Comparison of ENCODE assay signal across 9 cellular contexts in the genomic region with DNA sequence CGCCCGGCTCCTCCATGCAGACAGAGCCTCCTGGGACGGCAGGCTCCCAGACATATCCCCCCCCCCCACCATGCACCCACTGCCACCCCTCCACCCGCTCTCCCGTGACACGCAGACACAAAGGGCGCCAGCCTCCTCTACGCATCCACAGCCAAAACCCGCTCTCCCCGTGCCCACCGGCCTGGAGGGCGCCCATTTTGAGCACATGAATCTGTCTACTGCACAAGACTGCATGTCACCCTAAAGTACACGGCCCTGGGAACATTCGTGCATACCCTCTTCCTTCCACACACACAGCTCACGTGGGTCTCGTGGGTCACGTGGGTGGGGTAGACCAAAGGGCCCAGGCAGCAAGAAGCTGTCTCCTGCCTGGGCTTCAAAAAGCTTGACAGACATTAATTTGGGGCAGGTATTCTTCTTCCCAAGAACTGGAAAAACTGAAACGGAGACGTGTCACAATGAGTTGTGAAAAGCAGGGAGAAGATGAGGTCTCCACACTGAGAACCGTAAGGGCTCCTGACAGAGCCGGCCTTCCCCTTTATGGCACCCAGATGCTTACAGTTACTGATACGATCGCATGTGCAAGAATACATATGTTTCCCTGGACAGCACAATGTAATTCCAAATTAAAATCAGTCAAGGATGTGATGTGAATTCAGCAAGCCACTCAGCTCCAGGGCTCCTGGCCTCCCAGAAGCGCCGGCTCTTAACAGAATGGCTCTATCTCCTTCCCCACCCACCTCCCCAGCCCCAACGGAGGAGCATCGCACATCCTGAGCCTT. TPM values are rescaled to one million over a fixed set of nuclear protein-coding genes. Genes with fewer than 3 reads are reported as not detected.
DNase-seq lines count a peak whose midpoint lies in the region; ATAC-seq and TF ChIP-seq lines count a peak whose summit lies in the region.
"Had no signal": no experiment of that assay in that cellular context is flagged by ENCODE, and none has a peak within 500 bp of the region (broad histone marks: within the 10 kb centered on the region; RNA-seq: fewer than 3 reads in every experiment).

No MANE protein-coding gene starts in this region.

- H3K4me3 ChIP-seq in fibroblast of pulmonary artery (replicated peaks; ENCODE audit: low read depth, low read length): peak overlapping the region; percentile 65
- peak overlapping the region; percentile 67 to 91 for H3K4me3 ChIP-seq in vagina

- DNase-seq in Right ventricle myocardium superior: peak; percentile 60
- DNase-seq in Right ventricle myocardium inferior (ENCODE audit: missing footprints): no peak
- no peak for DNase-seq in fibroblast of pulmonary artery (ENCODE audit: low read depth)
- peak; percentile 42 for DNase-seq in omental fat pad (ENCODE audit: low spot score)
- no peak for DNase-seq in vagina (ENCODE audit: extremely low spot score in 2 of 2)
- no peak for DNase-seq in pons (ENCODE audit: low spot score)
- no peak for DNase-seq in GF-D8 (lab: John Stamatoyannopoulos, UW)
- DNase-seq: foreskin melanocyte had no signal

- no peak for TF ChIP-seq POLR2A in vagina (IDR thresholded peaks at IDR 0.05)

- H3K36me3 ChIP-seq in vagina: no peaks in the 10 kb centered on the region

- H3K9me3 ChIP-seq in vagina: no peaks in the 10 kb centered on the region

- TF ChIP-seq CTCF in fibroblast of pulmonary artery (IDR thresholded peaks at IDR 0.05; ENCODE audit: low read length, missing control alignments) (no peak), omental fat pad (IDR thresholded peaks at IDR 0.05) (no peak), vagina (IDR thresholded peaks at IDR 0.05) (no peak)

- no peaks in the 10 kb centered on the region for H3K27me3 ChIP-seq in vagina

- intact Hi-C loops in Right ventricle myocardium superior (cut with DNase I) (loop anchor here (2.0 to 5.0 kb wide), 2 partner anchors 73 to 185 kb away; no protein-coding TSS in a partner anchor), Right ventricle myocardium inferior (cut with DNase I) (loop anchor here (10.0 kb wide), 1 partner anchor 405 kb away; a partner anchor contains a TSS), vagina (cut with DNase I) (loop anchor here (5.0 to 10.0 kb wide), 3 partner anchors 75 to 268 kb away; no protein-coding TSS in a partner anchor)

- peaks cover 57% of the 10 kb centered on the region for H3K4me1 ChIP-seq in vagina

- peak overlapping the region; percentile 95 for H3K27ac ChIP-seq in vagina

- ATAC-seq in Right ventricle myocardium superior (ENCODE audit: poor library complexity): no peak
- ATAC-seq in Right ventricle myocardium inferior: no peak
- no peak for ATAC-seq in omental fat pad (ENCODE audit: low FRiP score)
- no peak for ATAC-seq in HG02870 (IDR thresholded peaks at IDR 0.05; ENCODE audit: unreplicated experiment)

RNA-seq across cellular contexts. Expression of a gene that starts 2.0 kb away (rescaled TPM):
- 20.7 TPM for total RNA-seq in Right ventricle myocardium superior
- total RNA-seq in Right ventricle myocardium inferior: 29.5 TPM
- 10 to 100 TPM in 3 of 4 donors, 1 to 10 TPM in 1; 9.2 to 54.4 (median 29.6) TPM for total RNA-seq in omental fat pad
- total RNA-seq in vagina: 19.2 TPM

RNA-seq across cellular contexts. Expression of a gene that starts 5.7 kb away (rescaled TPM):
- total RNA-seq in Right ventricle myocardium superior (25.1 TPM), Right ventricle myocardium inferior (30.4 TPM), omental fat pad (10 to 100 TPM; 28.7 to 38.8 (median 32.4) TPM), vagina (47.4 TPM)

Comparison
In these comparisons a context has a peak if more than half of its experiments do, and no peak if none do; other contexts are left out.
1. DNase-seq: peak in Right ventricle myocardium superior (single experiment) and omental fat pad (single experiment); none in Right ventricle myocardium inferior (single experiment), fibroblast of pulmonary artery (single experiment), vagina (0 of 2), pons (single experiment) and GF-D8 (single experiment).